ENCODE assay signal across 11 cellular contexts in genomic region chr22:16829985-16830384, GRCh38. TPM values are rescaled to one million over a fixed set of nuclear protein-coding genes. Genes with fewer than 3 reads are reported as not detected.
"Had no signal": no experiment of that assay in that cellular context is flagged by ENCODE, and none has a peak within 500 bp of the region (broad histone marks: within the 10 kb centered on the region; RNA-seq: fewer than 3 reads in every experiment).

No MANE protein-coding gene starts in this region.

- H3K4me2 ChIP-seq: GM23338 had no signal

- ATAC-seq: GM23338, HCT116 had no signal

- H3K4me3 ChIP-seq: GM23248, GM23338, HAP-1 had no signal

- H3K27ac ChIP-seq: GM23248 had no signal

- FAIRE-seq: H1, H54 had no signal

- DNase-seq: GM23248, GOT3, H7, H9, HCEC 1CT, HFFc6 had no signal

- H3K9me3 ChIP-seq: HAP-1 had no signal

- H3K9ac ChIP-seq: GM23248 had no signal

- H3K4me1 ChIP-seq: HAP-1 had no signal

- H2AFZ ChIP-seq: GM23248, GM23338 had no signal

- H3K36me3 ChIP-seq: HAP-1 had no signal

RNA-seq across cellular contexts. Expression of gene XKR3, which starts 4.8 kb away (rescaled TPM):
- total RNA-seq: GM23248, GM23338, H7, H9, HFFc6 had no signal
- polyA plus RNA-seq: GM23248, GM23338, H1 had no signal
